In the genomic region with DNA sequence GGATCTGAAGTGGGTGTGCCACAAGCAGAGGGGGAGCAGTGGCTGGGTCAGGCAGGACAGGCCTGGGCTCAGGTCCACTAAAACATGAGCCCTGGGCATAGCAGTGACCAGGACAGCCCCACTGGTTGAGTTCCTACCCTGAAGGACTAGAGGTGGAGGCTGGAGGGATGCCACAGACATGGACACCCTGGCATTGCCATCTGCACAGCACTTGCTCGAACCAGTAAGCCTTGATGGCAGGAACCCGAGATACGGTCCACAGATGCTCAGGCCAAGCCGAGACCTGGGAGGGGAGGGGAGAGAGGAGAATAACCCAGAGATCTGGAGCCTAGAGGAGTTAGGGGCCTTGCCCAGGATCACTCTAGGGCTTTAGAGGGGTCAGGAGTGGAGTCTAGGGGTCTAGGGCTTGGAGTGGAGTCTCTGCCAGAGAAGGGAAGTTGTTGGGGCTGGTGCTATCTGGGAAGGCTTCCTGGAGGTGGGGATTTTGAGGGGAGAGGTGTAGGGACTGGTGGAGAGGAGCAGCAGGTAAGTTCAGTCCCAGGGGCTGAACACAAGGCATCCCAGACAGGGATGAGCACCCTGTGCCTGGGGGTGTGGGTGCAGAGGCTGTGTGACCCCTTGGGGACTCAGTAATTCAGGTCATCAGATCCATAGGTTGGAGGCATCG, we compare ENCODE assay signal across 18 cellular contexts. TPM values are rescaled to one million over a fixed set of nuclear protein-coding genes. Genes with fewer than 3 reads are reported as not detected.
DNase-seq lines count a peak whose midpoint lies in the region; ATAC-seq and TF ChIP-seq lines count a peak whose summit lies in the region.
"Had no signal": no experiment of that assay in that cellular context is flagged by ENCODE, and none has a peak within 500 bp of the region (broad histone marks: within the 10 kb centered on the region; RNA-seq: fewer than 3 reads in every experiment).

No MANE protein-coding gene starts in this region.

- H2BK5ac ChIP-seq in neuronal stem cell (ENCODE audit: low read length) = peak overlapping the region; percentile 27

- no peak overlapping the region for H3K4ac ChIP-seq in neuronal stem cell (ENCODE audit: low read length)

- TF ChIP-seq CTCF in tibial artery (IDR thresholded peaks at IDR 0.05) = no peak
- no peak for TF ChIP-seq CTCF in psoas muscle (IDR thresholded peaks at IDR 0.05)

- H3K36me3 ChIP-seq in neuronal stem cell (replicated peaks in 1 of 2; ENCODE audit: control insufficient read depth in 2 of 2, insufficient read depth in 2 of 2, low read length in 2 of 2) (peaks cover 18 to 45% of the 10 kb centered on the region in 2 donors), tibial artery (peaks cover 5 to 33% (median 20%) of the 10 kb centered on the region in 3 donors), psoas muscle (ENCODE audit: insufficient read depth in 1 of 2, low read depth in 1 of 2) (peaks cover 0 to 8% of the 10 kb centered on the region in 2 donors)
- H3K36me3 ChIP-seq: Peyer's patch had no signal

- H2BK15ac ChIP-seq in neuronal stem cell (ENCODE audit: low read length) = no peak overlapping the region

- H3K9me3 ChIP-seq in neuronal stem cell (replicated peaks in 1 of 2; ENCODE audit: control insufficient read depth in 2 of 2, insufficient read depth in 1 of 2, low read depth in 1 of 2, low read length in 2 of 2) = no peaks in the 10 kb centered on the region
- H3K9me3 ChIP-seq in tibial artery = no peaks in the 10 kb centered on the region
- no peaks in the 10 kb centered on the region for H3K9me3 ChIP-seq in psoas muscle
- H3K9me3 ChIP-seq: Peyer's patch had no signal

- no peak overlapping the region for H2AFZ ChIP-seq in neuronal stem cell (ENCODE audit: low read length)

- no peaks in the 10 kb centered on the region for H3K4me1 Mint-ChIP-seq in stimulated activated naive CD8-positive, alpha-beta T cell treated with anti-CD3 and anti-CD28 coated beads, Interleukin-15, amount 100 ng/mL, for 72 hours

- peak overlapping the region; percentile 67 for H3K14ac ChIP-seq in neuronal stem cell (ENCODE audit: low read length)

- H3K18ac ChIP-seq in neuronal stem cell (ENCODE audit: low read length) = no peak overlapping the region

- H3K27ac Mint-ChIP-seq in stimulated activated naive CD8-positive, alpha-beta T cell treated with anti-CD3 and anti-CD28 coated beads, Interleukin-15, amount 100 ng/mL, for 72 hours = peak overlapping the region; percentile 15 to 43

- no peak overlapping the region for H4K8ac ChIP-seq in neuronal stem cell (ENCODE audit: low read depth, low read length)

- no peaks in the 10 kb centered on the region for H3K9me3 Mint-ChIP-seq in stimulated activated naive CD8-positive, alpha-beta T cell treated with anti-CD3 and anti-CD28 coated beads, Interleukin-15, amount 100 ng/mL, for 72 hours

- no peak overlapping the region for H2BK12ac ChIP-seq in neuronal stem cell (ENCODE audit: low read length)

- DNase-seq in stimulated activated naive CD8-positive, alpha-beta T cell treated with anti-CD3 and anti-CD28 coated beads, Interleukin-15, amount 100 ng/mL, for 72 hours = no peak
- DNase-seq in stimulated activated naive CD8-positive, alpha-beta T cell treated with anti-CD3 and anti-CD28 coated beads, Interleukin-15, Interleukin-2, amounts not matched to agents 100 U/mL and 50 U/mL, for 24 hours = no peak
- peak; percentile 62 for DNase-seq in cerebellum (ENCODE audit: low spot score)
- no peak for DNase-seq in neuronal stem cell (ENCODE audit: low spot score)
- DNase-seq in tibial artery = no peak
- no peak for DNase-seq in NAMALWA (ENCODE audit: low spot score)
- DNase-seq in NCI-H1105 (lab: John Stamatoyannopoulos, UW) = no peak
- DNase-seq in psoas muscle = no peak
- DNase-seq: COR-L47, DMS153, EL, NCI-H146, NCI-H2227 treated with DMSO at 0.1 percent for 48 hours, NCI-H524 treated with DMSO at 0.1 percent for 48 hours, Peyer's patch, Right ventricle myocardium superior had no signal

- peak overlapping the region in 1 of 2 donors; percentile 9 for H3K4me3 ChIP-seq in neuronal stem cell (ENCODE audit: low read length in 2 of 2)
- no peak overlapping the region for H3K4me3 ChIP-seq in tibial artery
- no peak overlapping the region for H3K4me3 ChIP-seq in psoas muscle
- H3K4me3 ChIP-seq: Peyer's patch, SK-N-MC had no signal

- H3K79me1 ChIP-seq in neuronal stem cell (ENCODE audit: low read depth, low read length) = peaks cover 30% of the 10 kb centered on the region

- H3K23ac ChIP-seq in neuronal stem cell (ENCODE audit: low read depth, low read length, poor library complexity) = no peak overlapping the region

- no peak overlapping the region for H2AK5ac ChIP-seq in neuronal stem cell (ENCODE audit: low read depth, low read length)

- no peak overlapping the region for H4K91ac ChIP-seq in neuronal stem cell (ENCODE audit: low read depth, low read length, poor library complexity)

- H3K27me3 Mint-ChIP-seq in stimulated activated naive CD8-positive, alpha-beta T cell treated with anti-CD3 and anti-CD28 coated beads, Interleukin-15, amount 100 ng/mL, for 72 hours = no peaks in the 10 kb centered on the region

- ATAC-seq in stimulated activated naive CD8-positive, alpha-beta T cell treated with anti-CD3 and anti-CD28 coated beads, Interleukin-15, amount 100 ng/mL, for 72 hours = no peak
- no peak for ATAC-seq in stimulated activated naive CD8-positive, alpha-beta T cell treated with anti-CD3 and anti-CD28 coated beads, Interleukin-15, Interleukin-2, amounts not matched to agents 100 U/mL and 50 U/mL, for 24 hours
- no peak for ATAC-seq in psoas muscle

- H3K4me1 ChIP-seq in neuronal stem cell (ENCODE audit: control insufficient read depth in 2 of 2, insufficient read depth in 1 of 2, low read depth in 1 of 2, low read length in 2 of 2) (peaks cover 7 to 19% of the 10 kb centered on the region in 2 donors), tibial artery (peaks cover 0 to 88% (median 63%) of the 10 kb centered on the region in 4 donors), psoas muscle (peaks cover 17% of the 10 kb centered on the region)

- H2BK120ac ChIP-seq in neuronal stem cell (ENCODE audit: low read depth, low read length) = no peak overlapping the region

- no CpG with 5 or more reads among the region's 5 CpGs for WGBS in neuronal stem cell (ENCODE audit: extremely low coverage in 2 of 2, insufficient read length in 2 of 2, insufficient replicate concordance in 1 of 2), 2 donors
- WGBS in psoas muscle, 3 donors = 54 to 80% (median 58%) methylated on average over 5 of the region's 5 CpGs

- H3K4me3 Mint-ChIP-seq in stimulated activated naive CD8-positive, alpha-beta T cell treated with anti-CD3 and anti-CD28 coated beads, Interleukin-15, amount 100 ng/mL, for 72 hours = no peak overlapping the region
- H3K4me3 Mint-ChIP-seq: CD14-positive monocyte had no signal

- H3K9ac ChIP-seq in neuronal stem cell (ENCODE audit: low read depth, low read length, poor library complexity) = no peak overlapping the region

- H3K27me3 ChIP-seq in neuronal stem cell (ENCODE audit: control insufficient read depth in 3 of 3, insufficient read depth in 3 of 3, low read depth in 1 of 3, low read length in 3 of 3) (peaks cover 0 to 6% (median 0%) of the 10 kb centered on the region in 3 experiments), tibial artery (no peaks in the 10 kb centered on the region), psoas muscle (ENCODE audit: insufficient read depth in 3 of 3, low read length in 2 of 3) (no peaks in the 10 kb centered on the region)
- H3K27me3 ChIP-seq: Peyer's patch had no signal

- H3K4me2 ChIP-seq in neuronal stem cell (ENCODE audit: insufficient read depth, low read length, poor library complexity, severe bottlenecking) = no peak overlapping the region

- intact Hi-C loops in tibial artery (cut with DNase I; ENCODE audit: low total_unique reads) (no loop called here), psoas muscle (cut with DNase I) (no loop called here)

- H3K27ac ChIP-seq in neuronal stem cell (replicated peaks; ENCODE audit: low read length) (no peak overlapping the region), tibial artery (peak overlapping the region; percentile 72 to 78), psoas muscle (no peak overlapping the region)
- H3K27ac ChIP-seq: Peyer's patch, SK-N-MC had no signal

RNA-seq across cellular contexts. Expression of a gene that starts 30.6 kb away (rescaled TPM):
- total RNA-seq in cerebellum = 4.4 TPM
- polyA plus RNA-seq in neuronal stem cell (2013, experiment 1 of 2) = 6.6 TPM
- polyA plus RNA-seq in neuronal stem cell (2013, experiment 2 of 2) = 6.9 TPM
- 10 to 100 TPM in 3 of 4 donors, 1 to 10 TPM in 1; 9.0 to 33.0 (median 17.2) TPM for total RNA-seq in psoas muscle
- polyA plus RNA-seq in psoas muscle = 10 to 100 TPM in 2 of 3 donors, 1 to 10 TPM in 1; 4.9 to 15.8 (median 15.5) TPM

RNA-seq across cellular contexts. Expression of a gene that starts 37.5 kb away (rescaled TPM):
- 33.0 TPM for total RNA-seq in cerebellum
- polyA plus RNA-seq in neuronal stem cell (2013, experiment 1 of 2) = 40.1 TPM
- 38.9 TPM for polyA plus RNA-seq in neuronal stem cell (2013, experiment 2 of 2)
- total RNA-seq in psoas muscle = 10 to 100 TPM; 10.8 to 38.4 (median 15.5) TPM
- polyA plus RNA-seq in psoas muscle = 1 to 10 TPM; 5.7 to 7.9 (median 6.9) TPM

Comparison
In these comparisons a context has a peak if more than half of its experiments do, and no peak if none do; other contexts are left out.
1. H3K27ac ChIP-seq: peak in tibial artery (2 of 2); none in neuronal stem cell (single experiment) and psoas muscle (single experiment).